ENCODE assay signal across 10 cellular contexts in genomic region chr3:140420621-140421357, GRCh38.
DNase-seq lines count a peak whose midpoint lies in the region; ATAC-seq and TF ChIP-seq lines count a peak whose summit lies in the region.
"Had no signal": no experiment of that assay in that cellular context is flagged by ENCODE, and none has a peak within 500 bp of the region (broad histone marks: within the 10 kb centered on the region; RNA-seq: fewer than 3 reads in every experiment).

No MANE protein-coding gene starts in this region.

- H3K4me2 ChIP-seq in mesenchymal stem cell (ENCODE audit: low read length, poor library complexity, severe bottlenecking): peak overlapping the region; percentile 11

- H3K14ac ChIP-seq in mesenchymal stem cell (ENCODE audit: low read length in 2 of 2): no peak overlapping the region

- peaks cover 0 to 6% of the 10 kb centered on the region in 2 experiments for H3K36me3 ChIP-seq in mesenchymal stem cell (ENCODE audit: control insufficient read depth in 1 of 2, insufficient read depth in 2 of 2, low read depth in 1 of 2, low read length in 2 of 2)

- no peak overlapping the region for H2BK120ac ChIP-seq in mesenchymal stem cell (ENCODE audit: low read depth, low read length)

- no peak for ATAC-seq in activated CD4-positive, CD25-positive, alpha-beta regulatory T cell treated with anti-CD3 and anti-CD28 coated beads, Interleukin-2, amount 50 U/mL, for 24 hours

- no peak overlapping the region for H2AFZ ChIP-seq in mesenchymal stem cell (ENCODE audit: low read depth, low read length)

- H3K9ac ChIP-seq in mesenchymal stem cell (ENCODE audit: low read length): peak overlapping the region; percentile 29

- H2BK15ac ChIP-seq in mesenchymal stem cell (ENCODE audit: low read depth, poor library complexity, severe bottlenecking): no peak overlapping the region

- H3K23ac ChIP-seq in mesenchymal stem cell (ENCODE audit: low read length in 2 of 2): no peak overlapping the region

- H4K91ac ChIP-seq in mesenchymal stem cell (ENCODE audit: low read length): no peak overlapping the region

- H4K8ac ChIP-seq in mesenchymal stem cell (ENCODE audit: low read length): no peak overlapping the region

- peak overlapping the region; percentile 29 for H2AK5ac ChIP-seq in mesenchymal stem cell (ENCODE audit: low read length, severe bottlenecking)

- peaks cover 4% of the 10 kb centered on the region for H3K4me1 ChIP-seq in mesenchymal stem cell (ENCODE audit: control insufficient read depth, insufficient read depth, low read depth, low read length)

- WGBS in mesenchymal stem cell: 48% methylated on average over 9 of the region's 9 CpGs

- DNase-seq in A172 (ENCODE audit: low spot score): peak; percentile 84
- DNase-seq in M059J (ENCODE audit: low read depth): peak; percentile 46
- peak; percentile 64 for DNase-seq in fibroblast of gingiva (ENCODE audit: low read depth)
- DNase-seq in mesenchymal stem cell: peak; percentile 20
- DNase-seq in NCI-H2029 treated with DMSO at 0.1 percent for 48 hours (lab: John Stamatoyannopoulos, UW): no peak
- no peak for DNase-seq in germinal center (ENCODE audit: low spot score)
- no peak for DNase-seq in GM20000 (ENCODE audit: low spot score)
- DNase-seq: dorsolateral prefrontal cortex, NCI-H1092 treated with DMSO at 0.1 percent for 48 hours had no signal

- TF ChIP-seq CTCF in GM20000 (IDR thresholded peaks at IDR 0.05; ENCODE audit: extremely low read depth, missing control alignments): no peak

- H2BK5ac ChIP-seq in mesenchymal stem cell (ENCODE audit: low read depth, low read length, poor library complexity, severe bottlenecking): no peak overlapping the region

- H3K27me3 ChIP-seq in mesenchymal stem cell (ENCODE audit: control insufficient read depth in 1 of 2, insufficient read depth in 1 of 2, low read length in 2 of 2): no peaks in the 10 kb centered on the region
- H3K27me3 ChIP-seq: dorsolateral prefrontal cortex had no signal

- no peak overlapping the region for H2BK12ac ChIP-seq in mesenchymal stem cell (ENCODE audit: low read length in 2 of 2)

- H3K4ac ChIP-seq in mesenchymal stem cell (ENCODE audit: low read depth in 1 of 2, low read length in 2 of 2): no peak overlapping the region

- H3K4me3 ChIP-seq in mesenchymal stem cell (ENCODE audit: insufficient read depth in 1 of 2, low read depth in 1 of 2, low read length in 2 of 2): no peak overlapping the region
- H3K4me3 ChIP-seq: dorsolateral prefrontal cortex had no signal

- H3K9me3 ChIP-seq in mesenchymal stem cell (ENCODE audit: control insufficient read depth, low read length): no peaks in the 10 kb centered on the region

- H3K27ac ChIP-seq in mesenchymal stem cell (ENCODE audit: low read length, poor library complexity, severe bottlenecking): peak overlapping the region; percentile 72
- H3K27ac ChIP-seq: dorsolateral prefrontal cortex had no signal

- H3K18ac ChIP-seq in mesenchymal stem cell (ENCODE audit: low read depth in 1 of 2, low read length in 2 of 2): no peak overlapping the region

- no peaks in the 10 kb centered on the region for H3K79me1 ChIP-seq in mesenchymal stem cell (replicated peaks; ENCODE audit: low read length, poor library complexity, severe bottlenecking)

Comparison
In these comparisons a context has a peak if more than half of its experiments do, and no peak if none do; other contexts are left out.
1. DNase-seq: peak in A172 (single experiment), M059J (single experiment), fibroblast of gingiva (single experiment) and mesenchymal stem cell (single experiment); none in NCI-H2029 treated with DMSO at 0.1 percent for 48 hours (single experiment), germinal center (single experiment) and GM20000 (single experiment).